Comparison of ENCODE assay signal across 8 cellular contexts in genomic region chr1:26233903-26234643, GRCh38.
DNase-seq lines count a peak whose midpoint lies in the region; ATAC-seq lines count a peak whose summit lies in the region.

CEP85 (plus strand) TSS chr1:26234200; CDS start chr1:26239784, 5,584 bp downstream.

- peak; percentile 92 for ATAC-seq in GM19395 (IDR thresholded peaks at IDR 0.05; ENCODE audit: unreplicated experiment)
- ATAC-seq in HG03565 (IDR thresholded peaks at IDR 0.05; ENCODE audit: unreplicated experiment): peak; percentile 81

- DNase-seq in CD1c-positive myeloid dendritic cell (ENCODE audit: extremely low spot score) (peak; percentile 99), NCI-H748 treated with DMSO at 0.1 percent for 48 hours (lab: John Stamatoyannopoulos, UW) (peak; percentile 91), dedifferentiated amniotic fluid mesenchymal stem cell (ENCODE audit: extremely low spot score) (peak; percentile 98), left kidney (ENCODE audit: low read depth, low spot score) (peak; percentile 99)
- peak; percentile 95 to 98 for DNase-seq in activated CD4-positive, alpha-beta T cell treated with anti-CD3 and anti-CD28 coated beads, Interleukin-2, amount 50 U/mL, for 24 hours (ENCODE audit: low read depth in 1 of 2, low spot score in 1 of 2)
- peak; percentile 98 for DNase-seq in stimulated activated CD4-positive, alpha-beta T cell treated with anti-CD3 and anti-CD28 coated beads, Interleukin-2, amount 100 ng/mL, for 24 hours

Comparison
In these comparisons a context has a peak if more than half of its experiments do, and no peak if none do; other contexts are left out.
1. Peak in every context shown above with its lines: DNase-seq and ATAC-seq.